Comparison of ENCODE assay signal across 8 cellular contexts in genomic region chr2:165573534-165574461, GRCh38.
DNase-seq lines count a peak whose midpoint lies in the region; ATAC-seq and TF ChIP-seq lines count a peak whose summit lies in the region.

No MANE protein-coding gene starts in this region.

- intact Hi-C loops in PC-3 (cut with micrococcal nuclease): loop anchor here (1.0 to 5.0 kb wide), 3 partner anchors 124 to 173 kb away; no protein-coding TSS in a partner anchor

- peak overlapping the region; percentile 91 for H3K4me2 ChIP-seq in PC-3 (ENCODE audit: low read length)

- POLR2A ChIA-PET in PC-3 (lab: Charles Lee; ENCODE audit: unreplicated experiment): interaction anchor here (0.6 kb wide), 1 partner anchor 404 kb away, joined by 5 read pairs; no protein-coding TSS in a partner anchor

- BruUV-seq in PC-3 (replicated peaks; lab: Mats Ljungman, UMichigan): TSS peak; percentile 74

- TF ChIP-seq CTCF in PC-3 (conservative IDR thresholded peaks at IDR 0.05; ENCODE audit: low read depth, low read length) (no peak), fibroblast of mammary gland (conservative IDR thresholded peaks at IDR 0.05; ENCODE audit: control insufficient read depth, insufficient read depth, low read depth, low read length) (no peak)

- peak overlapping the region; percentile 21 for H3K27ac ChIP-seq in HUES48 (ENCODE audit: low read depth, low read length)
- H3K27ac ChIP-seq in PC-3 (ENCODE audit: low read length): peak overlapping the region; percentile 26

- CTCF ChIA-PET in PC-3 (lab: Charles Lee): interaction anchor here (1.2 kb wide), 1 partner anchor 301 kb away, joined by 4 read pairs; no protein-coding TSS in a partner anchor

- ATAC-seq in PC-3 (peak; percentile 92), naive B cell (ENCODE audit: low read depth in 2 of 2) (peak; percentile 28 to 37), esophagus mucosa (no peak), HG03139 (IDR thresholded peaks at IDR 0.05; ENCODE audit: unreplicated experiment) (no peak)

- H3K4me1 ChIP-seq in HUES48 (ENCODE audit: control insufficient read depth, insufficient read depth, low read length): peaks cover 19% of the 10 kb centered on the region
- peaks cover 14% of the 10 kb centered on the region for H3K4me1 ChIP-seq in PC-3 (ENCODE audit: insufficient read depth, low read length)

- peak overlapping the region; percentile 84 for H2AFZ ChIP-seq in PC-3 (ENCODE audit: low read length)

- H3K9me3 Mint-ChIP-seq in naive B cell: no peaks in the 10 kb centered on the region

- no peak for TF ChIP-seq POLR2A in erythroblast (IDR thresholded peaks at IDR 0.05; ENCODE audit: low read length)

- H3K9me2 ChIP-seq in PC-3 (replicated peaks; ENCODE audit: low read length): no peaks in the 10 kb centered on the region

- peaks cover 0 to 4% (median 0%) of the 10 kb centered on the region in 3 donors for H3K4me1 Mint-ChIP-seq in naive B cell

- DNase-seq in PC-3 (peak; percentile 62), fibroblast of mammary gland (ENCODE audit: low read depth) (peak; percentile 7), naive B cell (no peak), erythroblast (lab: John Stamatoyannopoulos, UW) (no peak)
- DNase-seq in activated CD4-positive, alpha-beta T cell treated with anti-CD3 and anti-CD28 coated beads for 4 hours: no peak

- H3K9me3 ChIP-seq in HUES48 (ENCODE audit: control insufficient read depth, insufficient read depth, low read length) (no peaks in the 10 kb centered on the region), PC-3 (ENCODE audit: low read length) (no peaks in the 10 kb centered on the region)

- H3K27ac Mint-ChIP-seq in naive B cell: peak overlapping the region in 1 of 6 donors; percentile 3

- no peaks in the 10 kb centered on the region for H3K79me2 ChIP-seq in PC-3 (ENCODE audit: low read length)

- H3K27me3 ChIP-seq in HUES48 (ENCODE audit: control insufficient read depth, insufficient read depth, low read length) (no peaks in the 10 kb centered on the region), PC-3 (ENCODE audit: low read length) (no peaks in the 10 kb centered on the region)

- H3K27me3 Mint-ChIP-seq in naive B cell: peaks cover 0 to 7% (median 5%) of the 10 kb centered on the region in 3 donors

- no peaks in the 10 kb centered on the region for H4K20me1 ChIP-seq in PC-3 (ENCODE audit: low read length)

- no peak overlapping the region for H3K9ac ChIP-seq in HUES48 (ENCODE audit: low read depth, low read length)
- H3K9ac ChIP-seq in PC-3 (ENCODE audit: low read length): peak overlapping the region; percentile 23

- H3K36me3 Mint-ChIP-seq in naive B cell: no peaks in the 10 kb centered on the region

- H3K4me3 Mint-ChIP-seq in naive B cell: peak overlapping the region in 4 of 8 donors; percentile 12 to 32 (median 24)

- H3K4me3 ChIP-seq in HUES48 (ENCODE audit: low read depth, low read length): peak overlapping the region; percentile 63
- peak overlapping the region; percentile 67 for H3K4me3 ChIP-seq in PC-3 (ENCODE audit: low read length)
- no peak overlapping the region for H3K4me3 ChIP-seq in fibroblast of mammary gland (ENCODE audit: control insufficient read depth, low read depth, low read length)

- H3F3A ChIP-seq in PC-3 (ENCODE audit: low read length, unreplicated experiment): no peaks in the 10 kb centered on the region

- H3K36me3 ChIP-seq in HUES48 (ENCODE audit: control insufficient read depth, insufficient read depth, low read length) (no peaks in the 10 kb centered on the region), PC-3 (ENCODE audit: low read depth, low read length) (no peaks in the 10 kb centered on the region)

Comparison
In these comparisons a context has a peak if more than half of its experiments do, and no peak if none do; other contexts are left out.
1. ATAC-seq: peak in PC-3 (single experiment) and naive B cell (2 of 2); none in esophagus mucosa (single experiment) and HG03139 (single experiment).
2. DNase-seq: peak in PC-3 (single experiment) and fibroblast of mammary gland (single experiment); none in naive B cell (single experiment), activated CD4-positive, alpha-beta T cell treated with anti-CD3 and anti-CD28 coated beads for 4 hours (0 of 2) and erythroblast (0 of 2).